In genomic region chr12:16076553-16076952, GRCh38 we compare ENCODE assay signal across 8 cellular contexts.
DNase-seq lines count a peak whose midpoint lies in the region; ATAC-seq and TF ChIP-seq lines count a peak whose summit lies in the region.

No MANE protein-coding gene starts in this region.

- H3K4me3 ChIP-seq in GM12875 (ENCODE audit: low read depth, low read length) (no peak overlapping the region), WI38 (ENCODE audit: low read depth, low read length) (no peak overlapping the region), mesendoderm (ENCODE audit: low read length) (no peak overlapping the region)

- no peak overlapping the region for H3K23ac ChIP-seq in mesendoderm (ENCODE audit: low read length)

- H3K4me1 ChIP-seq in mesendoderm (ENCODE audit: control insufficient read depth, low read depth, low read length): no peaks in the 10 kb centered on the region

- no peak overlapping the region for H2BK15ac ChIP-seq in mesendoderm (replicated peaks; ENCODE audit: low read depth)

- no peaks in the 10 kb centered on the region for H3K79me1 ChIP-seq in mesendoderm (ENCODE audit: low read length)

- whole genome bisulfite sequencing in mesendoderm (ENCODE audit: extremely low coverage, insufficient coverage, low lambda C conversion rate): no CpG with 5 or more reads among the region's 2 CpGs

- no peak overlapping the region for H3K9ac ChIP-seq in mesendoderm (ENCODE audit: low read length)

- peak; percentile 39 to 88 (median 59) for DNase-seq in NCI-H1417 (lab: John Stamatoyannopoulos, UW)
- peak; percentile 76 for DNase-seq in mesendoderm
- DNase-seq in activated naive CD4-positive, alpha-beta T cell (lab: John Stamatoyannopoulos, UW): no peak

- H3K27ac ChIP-seq in 22Rv1 (no peak overlapping the region), mesendoderm (ENCODE audit: low read depth, low read length) (no peak overlapping the region)

- H3K36me3 ChIP-seq in mesendoderm (ENCODE audit: control insufficient read depth, insufficient read depth, low read length): no peaks in the 10 kb centered on the region

- no peak overlapping the region for H3K4ac ChIP-seq in mesendoderm (ENCODE audit: low read depth, low read length)

- ATAC-seq in HG02759 (IDR thresholded peaks at IDR 0.05; ENCODE audit: unreplicated experiment) (peak; percentile 84), GM21390 (IDR thresholded peaks at IDR 0.05; ENCODE audit: unreplicated experiment) (no peak)

- no peak overlapping the region for H4K5ac ChIP-seq in mesendoderm (ENCODE audit: low read length)

- H2BK120ac ChIP-seq in mesendoderm (ENCODE audit: low read depth, low read length): no peak overlapping the region

- no peak overlapping the region for H2AK5ac ChIP-seq in mesendoderm (ENCODE audit: low read length)

- TF ChIP-seq CTCF in 22Rv1 (IDR thresholded peaks at IDR 0.05): peak; percentile 84
- TF ChIP-seq CTCF in GM12875 (IDR thresholded peaks at IDR 0.05; ENCODE audit: borderline replicate concordance, insufficient read depth, low read depth, low read length): peak; percentile 35; the same call in 1 of the 2 replicates
- TF ChIP-seq CTCF in WI38 (IDR thresholded peaks at IDR 0.05; ENCODE audit: low read depth, low read length): peak; percentile 22; the same call in 1 of the 2 replicates

- no peak overlapping the region for H4K8ac ChIP-seq in mesendoderm (ENCODE audit: low read depth, low read length)

- H3K27me3 ChIP-seq in mesendoderm (ENCODE audit: insufficient read depth, low read length, poor library complexity): no peaks in the 10 kb centered on the region

- H3K4me2 ChIP-seq in mesendoderm (ENCODE audit: low read length): no peak overlapping the region

- no peak overlapping the region for H2BK5ac ChIP-seq in mesendoderm (ENCODE audit: low read length)

- no peak overlapping the region for H3K56ac ChIP-seq in mesendoderm (ENCODE audit: low read length)

- no peaks in the 10 kb centered on the region for H3K79me2 ChIP-seq in mesendoderm (ENCODE audit: control insufficient read depth, insufficient read depth, low read length)

- no peak overlapping the region for H3K18ac ChIP-seq in mesendoderm (ENCODE audit: low read length)

Comparison
In these comparisons a context has a peak if more than half of its experiments do, and no peak if none do; other contexts are left out.
1. CTCF ChIP-seq: peak in every context shown above with its lines; median percentile 84 in 22Rv1; 35 in GM12875; 22 in WI38.
2. DNase-seq: peak in NCI-H1417 (3 of 3) and mesendoderm (single experiment); none in activated naive CD4-positive, alpha-beta T cell (0 of 4).